ENCODE assay signal across 8 cellular contexts in the genomic region with DNA sequence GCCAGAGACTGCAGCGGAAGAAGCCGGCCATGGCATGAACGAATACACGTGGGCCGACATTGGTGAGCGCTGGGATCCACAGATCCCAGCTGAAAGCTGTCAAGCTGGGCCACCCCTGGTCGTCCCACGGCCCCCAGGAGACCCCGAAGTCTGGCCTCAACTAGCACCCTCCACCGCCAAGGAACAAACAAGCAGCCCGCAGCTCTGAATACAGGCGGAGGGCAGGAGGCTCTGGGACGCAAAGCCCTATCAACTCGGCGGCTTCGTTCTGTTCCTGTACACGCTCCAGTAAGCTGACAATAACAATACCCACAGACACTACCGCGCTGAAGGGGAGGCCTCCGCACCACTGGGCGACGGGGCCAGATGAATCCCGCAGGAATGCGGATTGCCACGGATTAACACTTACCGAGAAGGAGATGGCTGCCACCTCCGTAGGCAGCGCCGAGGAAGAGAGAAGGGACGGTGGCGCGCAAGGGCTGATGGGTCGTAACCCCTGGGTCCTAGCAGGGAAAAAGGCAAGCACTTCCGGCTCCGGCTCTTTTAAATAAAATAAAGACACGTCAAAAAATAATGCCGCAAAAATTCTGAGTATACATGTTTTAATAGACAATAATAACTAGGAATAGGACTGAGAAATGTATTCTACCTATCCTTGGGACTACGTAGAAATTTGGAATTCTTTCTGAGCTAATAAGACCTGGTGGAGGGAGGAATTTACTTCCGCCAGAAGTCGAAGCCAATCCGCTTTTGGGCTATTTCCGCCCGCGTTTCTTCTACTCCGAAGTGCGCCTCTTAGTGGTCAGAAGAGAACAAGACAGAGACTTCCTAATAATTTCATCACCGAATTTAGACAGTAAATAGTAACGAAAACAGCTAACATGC. TPM values are rescaled to one million over a fixed set of nuclear protein-coding genes. Genes with fewer than 3 reads are reported as not detected.
DNase-seq lines count a peak whose midpoint lies in the region; ATAC-seq and TF ChIP-seq lines count a peak whose summit lies in the region.

A gene (minus strand): TSS at position 481 of the 885 bp plus-strand sequence. CDS start 1,328 bp downstream, outside the sequence.

- H3K27ac Mint-ChIP-seq in activated CD4-positive, alpha-beta T cell treated with anti-CD3 and anti-CD28 coated beads, Interleukin-2, amount 10 ng/mL, durations not matched to agents 7 days and 5 days = peak within 1 kb of the TSS; percentile 100
- peak within 1 kb of the TSS; percentile 96 for H3K27ac Mint-ChIP-seq in dendritic cell treated with granulocyte-macrophage colony-stimulating factor and Interleukin-4, amounts not matched to agents 40 ng/mL and 50 ng/mL, for 4 days

- peaks cover 48% of the 10 kb centered on the region for H3K36me3 Mint-ChIP-seq in activated CD4-positive, alpha-beta T cell treated with anti-CD3 and anti-CD28 coated beads, Interleukin-2, amount 10 ng/mL, durations not matched to agents 7 days and 5 days (ENCODE audit: low read depth)
- H3K36me3 Mint-ChIP-seq in dendritic cell treated with granulocyte-macrophage colony-stimulating factor and Interleukin-4, amounts not matched to agents 40 ng/mL and 50 ng/mL, for 4 days (ENCODE audit: low read depth) = peaks cover 50% of the 10 kb centered on the region

- TF ChIP-seq CTCF in C4-2B (conservative IDR thresholded peaks at IDR 0.05) = peak; percentile 89

- H3K9me3 Mint-ChIP-seq in activated CD4-positive, alpha-beta T cell treated with anti-CD3 and anti-CD28 coated beads, Interleukin-2, amount 10 ng/mL, durations not matched to agents 7 days and 5 days = no peaks in the 10 kb centered on the region
- no peaks in the 10 kb centered on the region for H3K9me3 Mint-ChIP-seq in dendritic cell treated with granulocyte-macrophage colony-stimulating factor and Interleukin-4, amounts not matched to agents 40 ng/mL and 50 ng/mL, for 4 days

- intact Hi-C loops in dendritic cell treated with granulocyte-macrophage colony-stimulating factor and Interleukin-4, amounts not matched to agents 40 ng/mL and 50 ng/mL, for 4 days (cut with micrococcal nuclease) = loop anchor here (10.0 kb wide), 1 partner anchor 137 kb away; no protein-coding TSS in a partner anchor

- H3K27ac ChIP-seq in C4-2B = peak within 1 kb of the TSS; percentile 100

- no peaks in the 10 kb centered on the region for H3K27me3 Mint-ChIP-seq in activated CD4-positive, alpha-beta T cell treated with anti-CD3 and anti-CD28 coated beads, Interleukin-2, amount 10 ng/mL, durations not matched to agents 7 days and 5 days
- no peaks in the 10 kb centered on the region for H3K27me3 Mint-ChIP-seq in dendritic cell treated with granulocyte-macrophage colony-stimulating factor and Interleukin-4, amounts not matched to agents 40 ng/mL and 50 ng/mL, for 4 days

- POLR2A ChIA-PET in activated CD4-positive, alpha-beta T cell treated with anti-CD3 and anti-CD28 coated beads, Interleukin-2, amount 10 ng/mL, durations not matched to agents 7 days and 5 days (lab: Charles Lee) = interaction anchor here (0.6 to 1.3 kb wide), 2 partner anchors 31 to 45 kb away, joined by 3 to 5 read pairs; a partner anchor contains a TSS

- peaks cover 50% of the 10 kb centered on the region for H3K4me1 Mint-ChIP-seq in activated CD4-positive, alpha-beta T cell treated with anti-CD3 and anti-CD28 coated beads, Interleukin-2, amount 10 ng/mL, durations not matched to agents 7 days and 5 days
- H3K4me1 Mint-ChIP-seq in dendritic cell treated with granulocyte-macrophage colony-stimulating factor and Interleukin-4, amounts not matched to agents 40 ng/mL and 50 ng/mL, for 4 days (ENCODE audit: low read depth) = peaks cover 49% of the 10 kb centered on the region

- peak; percentile 93 for DNase-seq in NCI-H69 (lab: John Stamatoyannopoulos, UW)
- peak; percentile 89 for DNase-seq in activated CD4-positive, alpha-beta T cell treated with anti-CD3 and anti-CD28 coated beads, Interleukin-2, amount 10 ng/mL, durations not matched to agents 7 days and 5 days
- peak; percentile 87 for DNase-seq in left lobe of liver (ENCODE audit: low spot score)
- peak; percentile 80 for DNase-seq in stimulated activated CD4-positive, alpha-beta T cell treated with anti-CD3 and anti-CD28 coated beads, Interleukin-2, amount 100 ng/mL, for 4 hours (ENCODE audit: low read depth)

- CTCF ChIA-PET in activated CD4-positive, alpha-beta T cell treated with anti-CD3 and anti-CD28 coated beads, Interleukin-2, amount 10 ng/mL, durations not matched to agents 7 days and 5 days (lab: Charles Lee) = interaction anchor here (0.6 to 3.4 kb wide), 39 partner anchors 10 to 1597 kb away, joined by 3 to 37 read pairs (median 4); a partner anchor contains a TSS

- H3K4me3 Mint-ChIP-seq in activated CD4-positive, alpha-beta T cell treated with anti-CD3 and anti-CD28 coated beads, Interleukin-2, amount 10 ng/mL, durations not matched to agents 7 days and 5 days = peak within 1 kb of the TSS; percentile 98
- peak within 1 kb of the TSS; percentile 92 for H3K4me3 Mint-ChIP-seq in dendritic cell treated with granulocyte-macrophage colony-stimulating factor and Interleukin-4, amounts not matched to agents 40 ng/mL and 50 ng/mL, for 4 days

- peak; percentile 78 for ATAC-seq in GM19351 (IDR thresholded peaks at IDR 0.05; ENCODE audit: unreplicated experiment)
- ATAC-seq in HG03521 (IDR thresholded peaks at IDR 0.05; ENCODE audit: unreplicated experiment) = peak; percentile 78
- ATAC-seq in left lobe of liver = peak; percentile 95

RNA-seq across cellular contexts. Expression of the gene that starts here (rescaled TPM):
- total RNA-seq in activated CD4-positive, alpha-beta T cell treated with anti-CD3 and anti-CD28 coated beads, Interleukin-2, amount 10 ng/mL, durations not matched to agents 7 days and 5 days = 1,000 to 10,000 TPM; 2,113 to 2,760 TPM
- 414 TPM for total RNA-seq in left lobe of liver

Comparison
In these comparisons a context has a peak if more than half of its experiments do, and no peak if none do; other contexts are left out.
1. Peak in every context shown above with its lines: DNase-seq, ATAC-seq and H3K27ac ChIP-seq.